Comparison of ENCODE assay signal across 8 cellular contexts in genomic region chr19:12611361-12611699, GRCh38. TPM values are rescaled to one million over a fixed set of nuclear protein-coding genes. Genes with fewer than 3 reads are reported as not detected.
DNase-seq lines count a peak whose midpoint lies in the region; ATAC-seq and TF ChIP-seq lines count a peak whose summit lies in the region.

No MANE protein-coding gene starts in this region.

- no peaks in the 10 kb centered on the region for H3K9me3 Mint-ChIP-seq in T-helper 2 cell treated with Interferon-gamma antibody and Interleukin-4, amounts not matched to agents 5 μg/mL and 100 μg/mL, for 36 hours
- no peaks in the 10 kb centered on the region for H3K9me3 Mint-ChIP-seq in activated naive CD4-positive, alpha-beta T cell treated with anti-CD3 and anti-CD28 coated beads, Interleukin-2, amount 50 U/mL, for 72 hours
- H3K9me3 Mint-ChIP-seq in neural crest cell, result no peaks in the 10 kb centered on the region

- no peak for TF ChIP-seq CTCF in neural crest cell (conservative IDR thresholded peaks at IDR 0.05)

- ATAC-seq in activated naive CD4-positive, alpha-beta T cell treated with anti-CD3 and anti-CD28 coated beads, Interleukin-2, amount 50 U/mL, for 72 hours, result no peak
- no peak for ATAC-seq in HG03457 (IDR thresholded peaks at IDR 0.05; ENCODE audit: unreplicated experiment)

- H3K4me3 Mint-ChIP-seq in T-helper 2 cell treated with Interferon-gamma antibody and Interleukin-4, amounts not matched to agents 5 μg/mL and 100 μg/mL, for 36 hours, result peak overlapping the region; percentile 100
- H3K4me3 Mint-ChIP-seq in neural crest cell, result peak overlapping the region; percentile 100

- no peak for DNase-seq in T-helper 2 cell treated with Interferon-gamma antibody and Interleukin-4, amounts not matched to agents 5 μg/mL and 100 μg/mL, for 36 hours (ENCODE audit: low spot score)
- no peak for DNase-seq in T-helper 2 cell
- peak; percentile 58 to 76 for DNase-seq in NCI-H2081 (lab: John Stamatoyannopoulos, UW)
- no peak for DNase-seq in activated naive CD4-positive, alpha-beta T cell treated with anti-CD3 and anti-CD28 coated beads, Interleukin-2, amount 50 U/mL, for 72 hours (ENCODE audit: low spot score in 2 of 2)
- DNase-seq in globus pallidus (ENCODE audit: low spot score), result peak; percentile 58
- DNase-seq in neural crest cell (ENCODE audit: low read depth, low spot score), result peak; percentile 39
- no peak for DNase-seq in activated CD4-positive, CD25-positive, alpha-beta regulatory T cell treated with anti-CD3 and anti-CD28 coated beads, Interleukin-2, amount 50 U/mL, for 72 hours

- peak overlapping the region; percentile 99 for H3K27ac Mint-ChIP-seq in T-helper 2 cell treated with Interferon-gamma antibody and Interleukin-4, amounts not matched to agents 5 μg/mL and 100 μg/mL, for 36 hours
- peak overlapping the region; percentile 92 to 99 for H3K27ac Mint-ChIP-seq in activated naive CD4-positive, alpha-beta T cell treated with anti-CD3 and anti-CD28 coated beads, Interleukin-2, amount 50 U/mL, for 72 hours
- H3K27ac Mint-ChIP-seq in neural crest cell (ENCODE audit: unreplicated experiment), result peak overlapping the region; percentile 100

- H3K36me3 Mint-ChIP-seq in T-helper 2 cell treated with Interferon-gamma antibody and Interleukin-4, amounts not matched to agents 5 μg/mL and 100 μg/mL, for 36 hours (ENCODE audit: low read depth), result peaks cover 36% of the 10 kb centered on the region
- H3K36me3 Mint-ChIP-seq in activated naive CD4-positive, alpha-beta T cell treated with anti-CD3 and anti-CD28 coated beads, Interleukin-2, amount 50 U/mL, for 72 hours, result peaks cover 8 to 30% of the 10 kb centered on the region in 2 donors
- peaks cover 5% of the 10 kb centered on the region for H3K36me3 Mint-ChIP-seq in neural crest cell (ENCODE audit: low read depth)

- peaks cover 22% of the 10 kb centered on the region for H3K4me1 Mint-ChIP-seq in T-helper 2 cell treated with Interferon-gamma antibody and Interleukin-4, amounts not matched to agents 5 μg/mL and 100 μg/mL, for 36 hours (ENCODE audit: low read depth)
- H3K4me1 Mint-ChIP-seq in neural crest cell, result peaks cover 16% of the 10 kb centered on the region

- H3K27me3 Mint-ChIP-seq in T-helper 2 cell treated with Interferon-gamma antibody and Interleukin-4, amounts not matched to agents 5 μg/mL and 100 μg/mL, for 36 hours (ENCODE audit: low read depth), result no peaks in the 10 kb centered on the region
- no peaks in the 10 kb centered on the region for H3K27me3 Mint-ChIP-seq in neural crest cell (ENCODE audit: low read depth)

RNA-seq across cellular contexts. Expression of gene ZNF791, which starts 0.6 kb away (rescaled TPM):
- 10 to 100 TPM; 14.7 to 16.7 TPM for total RNA-seq in activated naive CD4-positive, alpha-beta T cell treated with anti-CD3 and anti-CD28 coated beads, Interleukin-2, amount 50 U/mL, for 72 hours
- 18.9 and 22.4 TPM in 2 replicates for total RNA-seq in neural crest cell

RNA-seq across cellular contexts. Expression of gene ZNF490, which starts 0.7 kb away (rescaled TPM):
- 1 to 10 TPM; 5.2 to 8.4 TPM for total RNA-seq in activated naive CD4-positive, alpha-beta T cell treated with anti-CD3 and anti-CD28 coated beads, Interleukin-2, amount 50 U/mL, for 72 hours
- total RNA-seq in neural crest cell, result 10.3 and 12.2 TPM in 2 replicates

RNA-seq across cellular contexts. Expression of gene MAN2B1, which starts 55.2 kb away (rescaled TPM):
- 100 to 1,000 TPM; 136 to 174 TPM for total RNA-seq in activated naive CD4-positive, alpha-beta T cell treated with anti-CD3 and anti-CD28 coated beads, Interleukin-2, amount 50 U/mL, for 72 hours
- total RNA-seq in neural crest cell, result 99.8 and 103 TPM in 2 replicates

RNA-seq across cellular contexts. Expression of gene WDR83, which starts 55.3 kb away (rescaled TPM):
- total RNA-seq in activated naive CD4-positive, alpha-beta T cell treated with anti-CD3 and anti-CD28 coated beads, Interleukin-2, amount 50 U/mL, for 72 hours, result 10 to 100 TPM; 14.9 to 21.8 TPM
- 19.0 and 19.9 TPM in 2 replicates for total RNA-seq in neural crest cell

Comparison
In these comparisons a context has a peak if more than half of its experiments do, and no peak if none do; other contexts are left out.
1. DNase-seq: peak in NCI-H2081 (2 of 2), globus pallidus (single experiment) and neural crest cell (single experiment); none in T-helper 2 cell treated with Interferon-gamma antibody and Interleukin-4, amounts not matched to agents 5 μg/mL and 100 μg/mL, for 36 hours (single experiment), T-helper 2 cell (0 of 5), activated naive CD4-positive, alpha-beta T cell treated with anti-CD3 and anti-CD28 coated beads, Interleukin-2, amount 50 U/mL, for 72 hours (0 of 2) and activated CD4-positive, CD25-positive, alpha-beta regulatory T cell treated with anti-CD3 and anti-CD28 coated beads, Interleukin-2, amount 50 U/mL, for 72 hours (single experiment).
2. Peak in every context shown above with its lines, with median percentiles within 50 percentile points of each other: H3K27ac Mint-ChIP-seq.